18 cellular contexts compared by ENCODE assay signal in genomic region chr1:5998051-5998905, GRCh38. TPM values are rescaled to one million over a fixed set of nuclear protein-coding genes. Genes with fewer than 3 reads are reported as not detected.
A peak's percentile ranks its signal among the peaks of the same experiment; 100 is the strongest.
DNase-seq lines count a peak whose midpoint lies in the region; ATAC-seq and TF ChIP-seq lines count a peak whose summit lies in the region.
"Had no signal": no experiment of that assay in that cellular context is flagged by ENCODE, and none has a peak within 500 bp of the region (broad histone marks: within the 10 kb centered on the region; RNA-seq: fewer than 3 reads in every experiment).

No MANE protein-coding gene starts in this region.

- H3K4me3 ChIP-seq in RWPE2 (ENCODE audit: severe bottlenecking) (no peak overlapping the region), neuronal stem cell (ENCODE audit: low read length in 2 of 2) (no peak overlapping the region), colonic mucosa (no peak overlapping the region)
- H3K4me3 ChIP-seq: uterus had no signal

- peak overlapping the region; percentile 35 for H3K18ac ChIP-seq in neuronal stem cell (ENCODE audit: low read length)

- H2AFZ ChIP-seq in neuronal stem cell (ENCODE audit: low read length) = no peak overlapping the region
- H2AFZ ChIP-seq: parathyroid adenoma had no signal

- peaks cover 23% of the 10 kb centered on the region for H3K36me3 Mint-ChIP-seq in activated T-cell treated with anti-CD3 and anti-CD28 coated beads, Interleukin-2, amount 50 U/mL, for 24 hours (ENCODE audit: low read depth)
- H3K36me3 Mint-ChIP-seq in activated T-cell treated with anti-CD3 and anti-CD28 coated beads, Interleukin-2, amount 50 U/mL, for 4 hours (ENCODE audit: insufficient read depth) = no peaks in the 10 kb centered on the region

- H3K23ac ChIP-seq in neuronal stem cell (ENCODE audit: low read depth, low read length, poor library complexity) = no peak overlapping the region

- H2BK120ac ChIP-seq in neuronal stem cell (ENCODE audit: low read depth, low read length) = no peak overlapping the region

- H2BK12ac ChIP-seq in neuronal stem cell (ENCODE audit: low read length) = no peak overlapping the region

- peaks cover 48% of the 10 kb centered on the region for H3K4me1 Mint-ChIP-seq in activated T-cell treated with anti-CD3 and anti-CD28 coated beads, Interleukin-2, amount 50 U/mL, for 24 hours (ENCODE audit: low read depth)
- H3K4me1 Mint-ChIP-seq in activated T-cell treated with anti-CD3 and anti-CD28 coated beads, Interleukin-2, amount 50 U/mL, for 4 hours (ENCODE audit: low read depth) = peaks cover 32% of the 10 kb centered on the region

- H3K27ac Mint-ChIP-seq in activated T-cell treated with anti-CD3 and anti-CD28 coated beads, Interleukin-2, amount 50 U/mL, for 24 hours = peak overlapping the region; percentile 8
- H3K27ac Mint-ChIP-seq: activated CD4-positive, alpha-beta T cell treated with anti-CD3 and anti-CD28 coated beads for 36 hours; memory B cell had no signal

- no peak overlapping the region for H3K4ac ChIP-seq in neuronal stem cell (ENCODE audit: low read length)

- H3K36me3 ChIP-seq in RWPE2 (ENCODE audit: low read depth) (no peaks in the 10 kb centered on the region), neuronal stem cell (replicated peaks in 1 of 2; ENCODE audit: control insufficient read depth in 2 of 2, insufficient read depth in 2 of 2, low read length in 2 of 2) (no peaks in the 10 kb centered on the region), colonic mucosa (no peaks in the 10 kb centered on the region)
- H3K36me3 ChIP-seq: uterus had no signal

- TF ChIP-seq CTCF in RWPE2 (IDR thresholded peaks at IDR 0.05; ENCODE audit: poor library complexity, severe bottlenecking) = no peak
- TF ChIP-seq CTCF in colonic mucosa (IDR thresholded peaks at IDR 0.05) = no peak

- H3K9ac ChIP-seq in neuronal stem cell (ENCODE audit: low read depth, low read length, poor library complexity) = no peak overlapping the region
- no peak overlapping the region for H3K9ac ChIP-seq in colonic mucosa (ENCODE audit: low read depth in 2 of 2, low read length in 2 of 2)
- H3K9ac ChIP-seq: parathyroid adenoma had no signal

- H3K9me3 Mint-ChIP-seq in activated T-cell treated with anti-CD3 and anti-CD28 coated beads, Interleukin-2, amount 50 U/mL, for 24 hours = no peaks in the 10 kb centered on the region
- H3K9me3 Mint-ChIP-seq in activated T-cell treated with anti-CD3 and anti-CD28 coated beads, Interleukin-2, amount 50 U/mL, for 4 hours = no peaks in the 10 kb centered on the region
- H3K9me3 Mint-ChIP-seq: memory B cell had no signal

- no CpG with 5 or more reads among the region's 12 CpGs for WGBS in neuronal stem cell (ENCODE audit: extremely low coverage in 2 of 2, insufficient read length in 2 of 2, insufficient replicate concordance in 1 of 2), 2 donors

- H2BK15ac ChIP-seq in neuronal stem cell (ENCODE audit: low read length) = no peak overlapping the region

- no peak for ATAC-seq in activated T-cell treated with anti-CD3 and anti-CD28 coated beads, Interleukin-2, amount 50 U/mL, for 4 hours
- ATAC-seq in RWPE2 (ENCODE audit: low read depth) (no peak), GM18858 (IDR thresholded peaks at IDR 0.05; ENCODE audit: unreplicated experiment) (no peak)
- ATAC-seq: activated CD4-positive, alpha-beta T cell treated with anti-CD3 and anti-CD28 coated beads for 36 hours had no signal

- H3K14ac ChIP-seq in neuronal stem cell (ENCODE audit: low read length) = no peak overlapping the region

- H3K27ac ChIP-seq in RWPE2 (ENCODE audit: poor library complexity, severe bottlenecking) (no peak overlapping the region), neuronal stem cell (replicated peaks; ENCODE audit: low read length) (no peak overlapping the region), colonic mucosa (no peak overlapping the region)
- H3K27ac ChIP-seq: parathyroid adenoma, uterus had no signal

- H3K4me1 ChIP-seq in RWPE2 (ENCODE audit: insufficient read depth, poor library complexity, severe bottlenecking) = peaks cover 5% of the 10 kb centered on the region
- peaks cover 27 to 30% of the 10 kb centered on the region in 2 donors for H3K4me1 ChIP-seq in neuronal stem cell (ENCODE audit: control insufficient read depth in 2 of 2, insufficient read depth in 1 of 2, low read depth in 1 of 2, low read length in 2 of 2)
- no peaks in the 10 kb centered on the region for H3K4me1 ChIP-seq in colonic mucosa
- H3K4me1 ChIP-seq: parathyroid adenoma had no signal

- intact Hi-C loops in cardiac septum (cut with DNase I) (no loop called here), colonic mucosa (cut with DNase I) (no loop called here)

- H3K9me3 ChIP-seq in RWPE2 (ENCODE audit: severe bottlenecking) (no peaks in the 10 kb centered on the region), neuronal stem cell (replicated peaks in 1 of 2; ENCODE audit: control insufficient read depth in 2 of 2, insufficient read depth in 1 of 2, low read depth in 1 of 2, low read length in 2 of 2) (no peaks in the 10 kb centered on the region), colonic mucosa (no peaks in the 10 kb centered on the region)
- H3K9me3 ChIP-seq: uterus had no signal

- no peak for DNase-seq in activated T-cell treated with anti-CD3 and anti-CD28 coated beads, Interleukin-2, amount 50 U/mL, for 24 hours
- DNase-seq in activated T-cell treated with anti-CD3 and anti-CD28 coated beads, Interleukin-2, amount 50 U/mL, for 4 hours = no peak
- DNase-seq in RWPE2 (ENCODE audit: low spot score) (peak; percentile 38), cardiac septum (ENCODE audit: low spot score) (peak; percentile 64), neuronal stem cell (ENCODE audit: low spot score) (no peak), NOMO-1 treated with DMSO at 0.1 percent for 48 hours (lab: John Stamatoyannopoulos, UW; ENCODE audit: unreplicated experiment) (no peak), colonic mucosa (no peak)
- DNase-seq: activated CD4-positive, alpha-beta T cell treated with anti-CD3 and anti-CD28 coated beads for 36 hours; activated gamma-delta T cell treated with Interleukin-2 at 50 U/mL for 16 hours; Calu3; islet precursor cell; MV-4-11; NCI-H1694; NCI-H526; uterus had no signal

- H4K8ac ChIP-seq in neuronal stem cell (ENCODE audit: low read depth, low read length) = no peak overlapping the region

- no peak overlapping the region for H2AK5ac ChIP-seq in neuronal stem cell (ENCODE audit: low read depth, low read length)

- no peaks in the 10 kb centered on the region for H3K27me3 Mint-ChIP-seq in activated T-cell treated with anti-CD3 and anti-CD28 coated beads, Interleukin-2, amount 50 U/mL, for 24 hours
- H3K27me3 Mint-ChIP-seq in activated T-cell treated with anti-CD3 and anti-CD28 coated beads, Interleukin-2, amount 50 U/mL, for 4 hours (ENCODE audit: low read depth) = no peaks in the 10 kb centered on the region
- H3K27me3 Mint-ChIP-seq: activated CD4-positive, alpha-beta T cell treated with anti-CD3 and anti-CD28 coated beads for 36 hours; memory B cell had no signal

- H4K91ac ChIP-seq in neuronal stem cell (ENCODE audit: low read depth, low read length, poor library complexity) = no peak overlapping the region

- H3K27me3 ChIP-seq in RWPE2 (ENCODE audit: insufficient read depth, poor library complexity, severe bottlenecking) = no peaks in the 10 kb centered on the region
- H3K27me3 ChIP-seq in neuronal stem cell (ENCODE audit: control insufficient read depth in 3 of 3, insufficient read depth in 3 of 3, low read depth in 1 of 3, low read length in 3 of 3) = peaks cover 0 to 6% (median 0%) of the 10 kb centered on the region in 3 experiments
- no peaks in the 10 kb centered on the region for H3K27me3 ChIP-seq in colonic mucosa
- H3K27me3 ChIP-seq: uterus had no signal

- H3K4me3 Mint-ChIP-seq in activated T-cell treated with anti-CD3 and anti-CD28 coated beads, Interleukin-2, amount 50 U/mL, for 24 hours = no peak overlapping the region
- no peak overlapping the region for H3K4me3 Mint-ChIP-seq in activated T-cell treated with anti-CD3 and anti-CD28 coated beads, Interleukin-2, amount 50 U/mL, for 4 hours
- H3K4me3 Mint-ChIP-seq: activated CD4-positive, alpha-beta T cell treated with anti-CD3 and anti-CD28 coated beads for 36 hours; memory B cell had no signal

- H3K79me1 ChIP-seq in neuronal stem cell (ENCODE audit: low read depth, low read length) = peaks cover 2% of the 10 kb centered on the region

- no peak overlapping the region for H2BK5ac ChIP-seq in neuronal stem cell (ENCODE audit: low read length)

- no peak overlapping the region for H3K4me2 ChIP-seq in neuronal stem cell (ENCODE audit: insufficient read depth, low read length, poor library complexity, severe bottlenecking)

RNA-seq across cellular contexts. Expression of gene NPHP4, which starts 6.1 kb away (rescaled TPM):
- total RNA-seq in activated T-cell treated with anti-CD3 and anti-CD28 coated beads, Interleukin-2, amount 50 U/mL, for 4 hours = 1 to 10 TPM; 7.0 to 9.3 (median 7.1) TPM
- 6.6 TPM for total RNA-seq in cardiac septum
- 9.7 TPM for polyA plus RNA-seq in neuronal stem cell (2013, experiment 1 of 2)
- polyA plus RNA-seq in neuronal stem cell (2013, experiment 2 of 2) = 9.5 TPM
- total RNA-seq in colonic mucosa = 10 to 100 TPM in 1 of 2 donors, 1 to 10 TPM in 1; 6.2 to 15.9 TPM

RNA-seq across cellular contexts. Expression of gene KCNAB2, which starts 47.4 kb away (rescaled TPM):
- 100 to 1,000 TPM; 199 to 230 (median 202) TPM for total RNA-seq in activated T-cell treated with anti-CD3 and anti-CD28 coated beads, Interleukin-2, amount 50 U/mL, for 4 hours
- total RNA-seq in cardiac septum (19.3 TPM), colonic mucosa (1 to 10 TPM; 4.7 to 6.4 TPM)
- polyA plus RNA-seq in neuronal stem cell (2013, experiment 1 of 2) = 5.4 TPM
- 6.0 TPM for polyA plus RNA-seq in neuronal stem cell (2013, experiment 2 of 2)

Comparison
In these comparisons a context has a peak if more than half of its experiments do, and no peak if none do; other contexts are left out.
1. DNase-seq: peak in RWPE2 (single experiment) and cardiac septum (single experiment); none in activated T-cell treated with anti-CD3 and anti-CD28 coated beads, Interleukin-2, amount 50 U/mL, for 24 hours (single experiment), activated T-cell treated with anti-CD3 and anti-CD28 coated beads, Interleukin-2, amount 50 U/mL, for 4 hours (single experiment), neuronal stem cell (single experiment), NOMO-1 treated with DMSO at 0.1 percent for 48 hours (single experiment) and colonic mucosa (single experiment).